ENCODE assay signal across 10 cellular contexts in genomic region chr16:3188675-3188924, GRCh38. TPM values are rescaled to one million over a fixed set of nuclear protein-coding genes. Genes with fewer than 3 reads are reported as not detected.
DNase-seq lines count a peak whose midpoint lies in the region; ATAC-seq, FAIRE-seq and TF ChIP-seq lines count a peak whose summit lies in the region.
"Had no signal": no experiment of that assay in that cellular context is flagged by ENCODE, and none has a peak within 500 bp of the region (broad histone marks: within the 10 kb centered on the region; RNA-seq: fewer than 3 reads in every experiment).

No MANE protein-coding gene starts in this region.

- H3K27me3 Mint-ChIP-seq in CD4-positive, CD25-positive, alpha-beta regulatory T cell: peaks cover 91% of the 10 kb centered on the region
- H3K27me3 Mint-ChIP-seq in naive thymus-derived CD4-positive, alpha-beta T cell: peaks cover 65 to 76% (median 72%) of the 10 kb centered on the region in 5 donors

- peaks cover 40% of the 10 kb centered on the region for H3K4me1 ChIP-seq in CD4-positive, CD25-positive, alpha-beta regulatory T cell (ENCODE audit: control insufficient read depth, insufficient read depth, low read length, poor library complexity, severe bottlenecking)
- H3K4me1 ChIP-seq in naive thymus-derived CD4-positive, alpha-beta T cell (ENCODE audit: control insufficient read depth in 2 of 2, insufficient read depth in 2 of 2, low read length in 2 of 2): peaks cover 24 to 27% of the 10 kb centered on the region in 2 donors

- no peak for FAIRE-seq in bronchial epithelial cell (lab: Jason Lieb, UNC)
- FAIRE-seq: GM12892 had no signal

- peaks cover 32% of the 10 kb centered on the region for H3K27me3 ChIP-seq in CD4-positive, CD25-positive, alpha-beta regulatory T cell (ENCODE audit: control insufficient read depth, insufficient read depth, low read length)
- no peaks in the 10 kb centered on the region for H3K27me3 ChIP-seq in bronchial epithelial cell (ENCODE audit: control insufficient read depth, insufficient read depth, low read length)
- peaks cover 28 to 29% of the 10 kb centered on the region in 2 donors for H3K27me3 ChIP-seq in naive thymus-derived CD4-positive, alpha-beta T cell (ENCODE audit: control insufficient read depth in 2 of 2, insufficient read depth in 2 of 2, low read length in 2 of 2)

- intact Hi-C loops in naive thymus-derived CD4-positive, alpha-beta T cell (cut with micrococcal nuclease): loop anchor here (2.0 to 5.0 kb wide), 5 partner anchors 18 to 46 kb away; partner anchors contain the start of gene ZNF200 (in 1 of the 2)

- H3K9me3 ChIP-seq in CD4-positive, CD25-positive, alpha-beta regulatory T cell (ENCODE audit: control insufficient read depth in 2 of 2, low read length in 2 of 2): no peaks in the 10 kb centered on the region
- H3K9me3 ChIP-seq in naive thymus-derived CD4-positive, alpha-beta T cell (ENCODE audit: control insufficient read depth in 2 of 3, low read length in 3 of 3): no peaks in the 10 kb centered on the region

- DNase-seq in CD4-positive, CD25-positive, alpha-beta regulatory T cell: no peak
- DNase-seq in bronchial epithelial cell (ENCODE audit: low read depth) (no peak), OCI-M2 (lab: John Stamatoyannopoulos, UW; ENCODE audit: unreplicated experiment) (no peak), NCI-H526 treated with DMSO at 0.1 percent for 48 hours (lab: John Stamatoyannopoulos, UW) (no peak), LoVo (ENCODE audit: low spot score) (no peak)
- no peak for DNase-seq in naive thymus-derived CD4-positive, alpha-beta T cell
- no peak for DNase-seq in central memory CD4-positive, alpha-beta T cell
- DNase-seq: NCI-H2029 had no signal

- POLR2A ChIA-PET in naive thymus-derived CD4-positive, alpha-beta T cell (lab: Charles Lee): interaction anchor here (0.8 to 1.5 kb wide), 7 partner anchors 15 to 114 kb away, joined by 3 to 6 read pairs (median 4); partner anchors contain the start of gene ZNF200

- TF ChIP-seq CTCF in bronchial epithelial cell (IDR thresholded peaks at IDR 0.05; ENCODE audit: insufficient read depth, low read length, severe bottlenecking): no peak

- no peaks in the 10 kb centered on the region for H3K36me3 ChIP-seq in CD4-positive, CD25-positive, alpha-beta regulatory T cell (ENCODE audit: control insufficient read depth, insufficient read depth, low read length)
- no peaks in the 10 kb centered on the region for H3K36me3 ChIP-seq in bronchial epithelial cell (ENCODE audit: control insufficient read depth, insufficient read depth, low read length)
- no peaks in the 10 kb centered on the region for H3K36me3 ChIP-seq in naive thymus-derived CD4-positive, alpha-beta T cell (ENCODE audit: control insufficient read depth in 2 of 3, insufficient read depth in 3 of 3, low read length in 3 of 3)

- H3K36me3 Mint-ChIP-seq in CD4-positive, CD25-positive, alpha-beta regulatory T cell: no peaks in the 10 kb centered on the region
- H3K36me3 Mint-ChIP-seq in naive thymus-derived CD4-positive, alpha-beta T cell: peaks cover 0 to 25% (median 6%) of the 10 kb centered on the region in 5 donors

- TF ChIP-seq EP300 in Ishikawa (IDR thresholded peaks at IDR 0.05; ENCODE audit: borderline replicate concordance): no peak

- H3K27ac ChIP-seq in CD4-positive, CD25-positive, alpha-beta regulatory T cell (ENCODE audit: insufficient read depth, low read length, poor library complexity, severe bottlenecking): no peak overlapping the region
- no peak overlapping the region for H3K27ac ChIP-seq in naive thymus-derived CD4-positive, alpha-beta T cell (ENCODE audit: low read depth, low read length)

- peak overlapping the region in 3 of 4 donors; percentile 76 to 86 (median 79) for H3K4me3 Mint-ChIP-seq in CD4-positive, CD25-positive, alpha-beta regulatory T cell
- peak overlapping the region in 8 of 10 donors; percentile 71 to 84 (median 78) for H3K4me3 Mint-ChIP-seq in naive thymus-derived CD4-positive, alpha-beta T cell

- H3K4me3 ChIP-seq in CD4-positive, CD25-positive, alpha-beta regulatory T cell (ENCODE audit: low read depth, low read length): no peak overlapping the region
- H3K4me3 ChIP-seq in bronchial epithelial cell (ENCODE audit: low read depth, low read length): peak overlapping the region; percentile 56
- peak overlapping the region; percentile 6 for H3K4me3 ChIP-seq in naive thymus-derived CD4-positive, alpha-beta T cell (ENCODE audit: low read length)

- CTCF ChIA-PET in naive thymus-derived CD4-positive, alpha-beta T cell (lab: Charles Lee): no interaction called here

- ATAC-seq in CD4-positive, CD25-positive, alpha-beta regulatory T cell (ENCODE audit: low read depth in 2 of 2): no peak
- ATAC-seq in naive thymus-derived CD4-positive, alpha-beta T cell: no peak

- no peak for TF ChIP-seq RAD21 in Ishikawa (IDR thresholded peaks at IDR 0.05; ENCODE audit: low read depth)

- H3K4me1 Mint-ChIP-seq in CD4-positive, CD25-positive, alpha-beta regulatory T cell: peaks cover 22 to 52% (median 37%) of the 10 kb centered on the region in 4 donors
- peaks cover 36 to 49% (median 44%) of the 10 kb centered on the region in 7 donors for H3K4me1 Mint-ChIP-seq in naive thymus-derived CD4-positive, alpha-beta T cell

- no peak overlapping the region for H3K27ac Mint-ChIP-seq in CD4-positive, CD25-positive, alpha-beta regulatory T cell
- peak overlapping the region in 2 of 9 donors; percentile 23 to 74 for H3K27ac Mint-ChIP-seq in naive thymus-derived CD4-positive, alpha-beta T cell

- peaks cover 0 to 12% (median 3%) of the 10 kb centered on the region in 7 donors for H3K9me3 Mint-ChIP-seq in CD4-positive, CD25-positive, alpha-beta regulatory T cell
- peaks cover 0 to 34% (median 8%) of the 10 kb centered on the region in 11 donors for H3K9me3 Mint-ChIP-seq in naive thymus-derived CD4-positive, alpha-beta T cell

TF ChIP-seq in Ishikawa, 13 proteins besides CTCF, POLR2A, EP300 and RAD21:
- TF ChIP-seq TEAD4 (IDR thresholded peaks at IDR 0.05) (0 out of 2 replicates have a peak, but pooled peaks have one; percentile 1), ZBTB7A (IDR thresholded peaks at IDR 0.05; ENCODE audit: low read depth) (peak; percentile 52; the same call in 1 of the 2 replicates), EGR1 (IDR thresholded peaks at IDR 0.05) (no peak), TAF1 (IDR thresholded peaks at IDR 0.05; ENCODE audit: low read depth) (peak; percentile 29; the same call in 1 of the 2 replicates), NFIC (IDR thresholded peaks at IDR 0.05) (no peak), MAX (IDR thresholded peaks at IDR 0.05) (no peak), USF1 (IDR thresholded peaks at IDR 0.05) (no peak)
TF ChIP-seq in Ishikawa: peak in this region for 3.

RNA-seq across cellular contexts. Expression of gene OR1F1, which starts 0.6 kb away (rescaled TPM):
- not detected for total RNA-seq in CD4-positive, CD25-positive, alpha-beta regulatory T cell
- polyA plus RNA-seq in CD4-positive, CD25-positive, alpha-beta regulatory T cell: under 1 TPM in 3 of 4 donors, not detected in 1; 0.20 to 0.70 (median 0.61) TPM
- total RNA-seq in bronchial epithelial cell: not detected in 2 replicates
- under 1 TPM in 2 of 5 experiments, not detected in 3; 0.38 to 0.41 TPM for total RNA-seq in naive thymus-derived CD4-positive, alpha-beta T cell
- under 1 TPM in 1 of 2 donors, not detected in 1; 0.35 TPM for polyA plus RNA-seq in naive thymus-derived CD4-positive, alpha-beta T cell

RNA-seq across cellular contexts. Expression of gene ZNF200, which starts 46.4 kb away (rescaled TPM):
- 12.8 TPM for total RNA-seq in CD4-positive, CD25-positive, alpha-beta regulatory T cell
- polyA plus RNA-seq in CD4-positive, CD25-positive, alpha-beta regulatory T cell: 10 to 100 TPM; 15.3 to 24.5 (median 19.5) TPM
- 9.5 and 9.9 TPM in 2 replicates for total RNA-seq in bronchial epithelial cell
- total RNA-seq in naive thymus-derived CD4-positive, alpha-beta T cell: 10 to 100 TPM in 3 of 5 experiments, 1 to 10 TPM in 2; 4.8 to 33.3 (median 16.6) TPM
- polyA plus RNA-seq in naive thymus-derived CD4-positive, alpha-beta T cell: 10 to 100 TPM; 12.3 to 20.2 TPM

RNA-seq across cellular contexts. Expression of gene ZNF213, which starts 53.8 kb away (rescaled TPM):
- total RNA-seq in CD4-positive, CD25-positive, alpha-beta regulatory T cell: 3.8 TPM
- polyA plus RNA-seq in CD4-positive, CD25-positive, alpha-beta regulatory T cell: 1 to 10 TPM; 1.9 to 2.3 (median 2.1) TPM
- 7.6 and 10.6 TPM in 2 replicates for total RNA-seq in bronchial epithelial cell
- 10 to 100 TPM in 3 of 5 experiments, 1 to 10 TPM in 2; 3.8 to 14.0 (median 11.8) TPM for total RNA-seq in naive thymus-derived CD4-positive, alpha-beta T cell
- polyA plus RNA-seq in naive thymus-derived CD4-positive, alpha-beta T cell: 1 to 10 TPM; 1.7 to 3.4 TPM
